Comparison of ENCODE assay signal across 1 cellular context in the genomic region with DNA sequence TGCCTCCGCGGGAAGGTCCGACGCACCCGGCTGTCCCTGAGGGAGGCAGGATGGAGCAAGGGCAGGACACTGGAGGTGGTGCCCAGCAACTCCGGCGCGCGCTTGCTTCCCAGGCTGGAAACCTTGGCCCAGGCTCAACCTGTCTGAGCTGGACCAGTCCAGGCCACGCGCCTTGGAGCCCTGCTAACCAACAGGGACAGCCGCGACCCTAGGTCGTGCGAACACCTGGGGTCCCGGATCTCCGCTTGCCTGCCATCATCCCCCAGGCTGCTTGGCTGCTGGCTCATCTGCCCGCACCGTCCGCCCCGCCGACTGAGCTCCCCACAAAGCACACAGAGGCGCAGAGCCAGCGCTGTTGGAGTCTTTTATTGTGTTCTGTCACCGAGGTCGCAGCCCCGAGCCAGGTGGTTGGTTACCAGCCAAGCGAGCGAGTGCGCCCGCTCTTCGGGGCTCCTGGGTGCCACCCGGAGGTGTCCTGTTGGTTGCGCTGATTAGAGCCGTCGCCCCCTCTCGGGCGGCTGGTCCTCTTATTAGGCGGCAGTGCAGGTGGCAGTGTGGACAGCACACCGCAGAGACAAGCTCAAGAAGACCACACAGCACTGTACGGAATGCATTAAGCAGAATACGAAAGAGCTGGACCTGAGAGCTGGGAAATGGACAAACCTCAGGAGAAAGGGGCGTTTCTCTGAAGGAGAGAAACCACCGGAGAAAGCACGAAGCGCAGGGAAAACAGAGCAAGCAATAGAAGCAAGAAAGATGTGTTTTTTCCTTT.
TF ChIP-seq lines count a peak whose summit lies in the region.

No MANE protein-coding gene starts in this region.

TF ChIP-seq in GM23338, 12 proteins besides CTCF, POLR2A, EP300 and RAD21 (continued from another document):
- TF ChIP-seq, protein P1, sequence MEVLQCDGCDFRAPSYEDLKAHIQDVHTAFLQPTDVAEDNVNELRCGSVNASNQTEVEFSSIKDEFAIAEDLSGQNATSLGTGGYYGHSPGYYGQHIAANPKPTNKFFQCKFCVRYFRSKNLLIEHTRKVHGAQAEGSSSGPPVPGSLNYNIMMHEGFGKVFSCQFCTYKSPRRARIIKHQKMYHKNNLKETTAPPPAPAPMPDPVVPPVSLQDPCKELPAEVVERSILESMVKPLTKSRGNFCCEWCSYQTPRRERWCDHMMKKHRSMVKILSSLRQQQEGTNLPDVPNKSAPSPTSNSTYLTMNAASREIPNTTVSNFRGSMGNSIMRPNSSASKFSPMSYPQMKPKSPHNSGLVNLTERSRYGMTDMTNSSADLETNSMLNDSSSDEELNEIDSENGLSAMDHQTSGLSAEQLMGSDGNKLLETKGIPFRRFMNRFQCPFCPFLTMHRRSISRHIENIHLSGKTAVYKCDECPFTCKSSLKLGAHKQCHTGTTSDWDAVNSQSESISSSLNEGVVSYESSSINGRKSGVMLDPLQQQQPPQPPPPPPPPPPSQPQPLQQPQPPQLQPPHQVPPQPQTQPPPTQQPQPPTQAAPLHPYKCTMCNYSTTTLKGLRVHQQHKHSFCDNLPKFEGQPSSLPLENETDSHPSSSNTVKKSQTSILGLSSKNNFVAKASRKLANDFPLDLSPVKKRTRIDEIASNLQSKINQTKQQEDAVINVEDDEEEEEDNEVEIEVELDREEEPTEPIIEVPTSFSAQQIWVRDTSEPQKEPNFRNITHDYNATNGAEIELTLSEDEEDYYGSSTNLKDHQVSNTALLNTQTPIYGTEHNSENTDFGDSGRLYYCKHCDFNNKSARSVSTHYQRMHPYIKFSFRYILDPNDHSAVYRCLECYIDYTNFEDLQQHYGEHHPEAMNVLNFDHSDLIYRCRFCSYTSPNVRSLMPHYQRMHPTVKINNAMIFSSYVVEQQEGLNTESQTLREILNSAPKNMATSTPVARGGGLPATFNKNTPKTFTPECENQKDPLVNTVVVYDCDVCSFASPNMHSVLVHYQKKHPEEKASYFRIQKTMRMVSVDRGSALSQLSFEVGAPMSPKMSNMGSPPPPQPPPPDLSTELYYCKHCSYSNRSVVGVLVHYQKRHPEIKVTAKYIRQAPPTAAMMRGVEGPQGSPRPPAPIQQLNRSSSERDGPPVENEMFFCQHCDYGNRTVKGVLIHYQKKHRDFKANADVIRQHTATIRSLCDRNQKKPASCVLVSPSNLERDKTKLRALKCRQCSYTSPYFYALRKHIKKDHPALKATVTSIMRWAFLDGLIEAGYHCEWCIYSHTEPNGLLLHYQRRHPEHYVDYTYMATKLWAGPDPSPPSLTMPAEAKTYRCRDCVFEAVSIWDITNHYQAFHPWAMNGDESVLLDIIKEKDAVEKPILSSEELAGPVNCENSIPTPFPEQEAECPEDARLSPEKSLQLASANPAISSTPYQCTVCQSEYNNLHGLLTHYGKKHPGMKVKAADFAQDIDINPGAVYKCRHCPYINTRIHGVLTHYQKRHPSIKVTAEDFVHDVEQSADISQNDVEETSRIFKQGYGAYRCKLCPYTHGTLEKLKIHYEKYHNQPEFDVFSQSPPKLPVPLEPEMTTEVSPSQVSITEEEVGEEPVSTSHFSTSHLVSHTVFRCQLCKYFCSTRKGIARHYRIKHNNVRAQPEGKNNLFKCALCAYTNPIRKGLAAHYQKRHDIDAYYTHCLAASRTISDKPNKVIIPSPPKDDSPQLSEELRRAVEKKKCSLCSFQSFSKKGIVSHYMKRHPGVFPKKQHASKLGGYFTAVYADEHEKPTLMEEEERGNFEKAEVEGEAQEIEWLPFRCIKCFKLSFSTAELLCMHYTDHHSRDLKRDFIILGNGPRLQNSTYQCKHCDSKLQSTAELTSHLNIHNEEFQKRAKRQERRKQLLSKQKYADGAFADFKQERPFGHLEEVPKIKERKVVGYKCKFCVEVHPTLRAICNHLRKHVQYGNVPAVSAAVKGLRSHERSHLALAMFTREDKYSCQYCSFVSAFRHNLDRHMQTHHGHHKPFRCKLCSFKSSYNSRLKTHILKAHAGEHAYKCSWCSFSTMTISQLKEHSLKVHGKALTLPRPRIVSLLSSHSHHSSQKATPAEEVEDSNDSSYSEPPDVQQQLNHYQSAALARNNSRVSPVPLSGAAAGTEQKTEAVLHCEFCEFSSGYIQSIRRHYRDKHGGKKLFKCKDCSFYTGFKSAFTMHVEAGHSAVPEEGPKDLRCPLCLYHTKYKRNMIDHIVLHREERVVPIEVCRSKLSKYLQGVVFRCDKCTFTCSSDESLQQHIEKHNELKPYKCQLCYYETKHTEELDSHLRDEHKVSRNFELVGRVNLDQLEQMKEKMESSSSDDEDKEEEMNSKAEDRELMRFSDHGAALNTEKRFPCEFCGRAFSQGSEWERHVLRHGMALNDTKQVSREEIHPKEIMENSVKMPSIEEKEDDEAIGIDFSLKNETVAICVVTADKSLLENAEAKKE (CRISPR knock-in tag; IDR thresholded peaks at IDR 0.05) = no peak
- TF ChIP-seq, protein P2, sequence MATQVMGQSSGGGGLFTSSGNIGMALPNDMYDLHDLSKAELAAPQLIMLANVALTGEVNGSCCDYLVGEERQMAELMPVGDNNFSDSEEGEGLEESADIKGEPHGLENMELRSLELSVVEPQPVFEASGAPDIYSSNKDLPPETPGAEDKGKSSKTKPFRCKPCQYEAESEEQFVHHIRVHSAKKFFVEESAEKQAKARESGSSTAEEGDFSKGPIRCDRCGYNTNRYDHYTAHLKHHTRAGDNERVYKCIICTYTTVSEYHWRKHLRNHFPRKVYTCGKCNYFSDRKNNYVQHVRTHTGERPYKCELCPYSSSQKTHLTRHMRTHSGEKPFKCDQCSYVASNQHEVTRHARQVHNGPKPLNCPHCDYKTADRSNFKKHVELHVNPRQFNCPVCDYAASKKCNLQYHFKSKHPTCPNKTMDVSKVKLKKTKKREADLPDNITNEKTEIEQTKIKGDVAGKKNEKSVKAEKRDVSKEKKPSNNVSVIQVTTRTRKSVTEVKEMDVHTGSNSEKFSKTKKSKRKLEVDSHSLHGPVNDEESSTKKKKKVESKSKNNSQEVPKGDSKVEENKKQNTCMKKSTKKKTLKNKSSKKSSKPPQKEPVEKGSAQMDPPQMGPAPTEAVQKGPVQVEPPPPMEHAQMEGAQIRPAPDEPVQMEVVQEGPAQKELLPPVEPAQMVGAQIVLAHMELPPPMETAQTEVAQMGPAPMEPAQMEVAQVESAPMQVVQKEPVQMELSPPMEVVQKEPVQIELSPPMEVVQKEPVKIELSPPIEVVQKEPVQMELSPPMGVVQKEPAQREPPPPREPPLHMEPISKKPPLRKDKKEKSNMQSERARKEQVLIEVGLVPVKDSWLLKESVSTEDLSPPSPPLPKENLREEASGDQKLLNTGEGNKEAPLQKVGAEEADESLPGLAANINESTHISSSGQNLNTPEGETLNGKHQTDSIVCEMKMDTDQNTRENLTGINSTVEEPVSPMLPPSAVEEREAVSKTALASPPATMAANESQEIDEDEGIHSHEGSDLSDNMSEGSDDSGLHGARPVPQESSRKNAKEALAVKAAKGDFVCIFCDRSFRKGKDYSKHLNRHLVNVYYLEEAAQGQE (IDR thresholded peaks at IDR 0.05; ENCODE audit: unreplicated experiment) = no peak
- TF ChIP-seq POLR2AphosphoS5 (IDR thresholded peaks at IDR 0.05; ENCODE audit: low read depth) = no peak
- TF ChIP-seq CREB1 (CRISPR knock-in tag; IDR thresholded peaks at IDR 0.05; ENCODE audit: low read depth) = no peak
- no peak for TF ChIP-seq STAT1 (IDR thresholded peaks at IDR 0.05; ENCODE audit: unreplicated experiment)
